8 cellular contexts compared by ENCODE assay signal in genomic region chr1:209674957-209675566, GRCh38. TPM values are rescaled to one million over a fixed set of nuclear protein-coding genes. Genes with fewer than 3 reads are reported as not detected.
A peak's percentile ranks its signal among the peaks of the same experiment; 100 is the strongest.
DNase-seq lines count a peak whose midpoint lies in the region; ATAC-seq, FAIRE-seq and TF ChIP-seq lines count a peak whose summit lies in the region.

Gene G0S2 (plus strand): TSS chr1:209675412. CDS start chr1:209675685, 273 bp downstream.

- CTCF ChIA-PET in PC-3 (lab: Charles Lee) (no interaction called here), GM12878 (lab: Yijun Ruan, JAX) (interaction anchor here (0.6 to 6.0 kb wide), 18 partner anchors 10 to 148 kb away, joined by 3 to 58 read pairs (median 4); partner anchors contain the start of genes LAMB3 and TRAF3IP3)

- TF ChIP-seq EP300 in GM12878 (IDR thresholded peaks at IDR 0.05; ENCODE audit: borderline replicate concordance in 1 of 2, control insufficient read depth in 1 of 2, low read depth in 2 of 2, low read length in 2 of 2) = no peak

- SMC1A ChIA-PET in GM12878 (lab: Charles Lee; ENCODE audit: uncharacterized antibody, unreplicated experiment) = interaction anchor here (0.7 to 10.1 kb wide), 13 partner anchors 10 to 113 kb away, joined by 3 to 261 read pairs (median 6); partner anchors contain the start of genes HSD11B1 and LAMB3

- H3K27ac ChIP-seq in PC-3 (ENCODE audit: low read length) = 0 out of 2 replicates have a peak within 1 kb of the TSS, but pooled peaks have one; percentile 0
- no peak within 1 kb of the TSS for H3K27ac ChIP-seq in GM12878 (ENCODE audit: control insufficient read depth, insufficient read depth)
- peak within 1 kb of the TSS; percentile 14 for H3K27ac ChIP-seq in hepatocyte
- peak within 1 kb of the TSS; percentile 32 to 35 for H3K27ac ChIP-seq in prostate gland

- no peak for DNase-seq in GM12864 (ENCODE audit: low read depth)
- DNase-seq in PC-3 = peak; percentile 96
- no peak for DNase-seq in GM12878 (ENCODE audit: low read depth, low spot score)
- DNase-seq in hepatocyte (ENCODE audit: low spot score) = peak; percentile 70
- DNase-seq in prostate gland (ENCODE audit: low spot score) = peak; percentile 39
- no peak for DNase-seq in putamen (ENCODE audit: low spot score)

- H4K20me1 ChIP-seq in PC-3 (ENCODE audit: low read length) (peaks cover 6% of the 10 kb centered on the region; the same call in 1 of the 2 replicates), GM12878 (ENCODE audit: control insufficient read depth, insufficient read depth) (no peaks in the 10 kb centered on the region; the same call in 1 of the 2 replicates), hepatocyte (ENCODE audit: insufficient read depth, poor library complexity, severe bottlenecking) (no peaks in the 10 kb centered on the region)

- intact Hi-C loops in PC-3 (cut with micrococcal nuclease) (loop anchor here (1.0 kb wide), 1 partner anchor 16 kb away; no protein-coding TSS in a partner anchor), GM12878 (cut with micrococcal nuclease; ENCODE audit: unreplicated experiment) (loop anchor here (10.0 kb wide), 1 partner anchor 1850 kb away; no protein-coding TSS in a partner anchor), prostate gland (cut with DNase I) (no loop called here)

- H3K36me3 ChIP-seq in PC-3 (ENCODE audit: low read depth, low read length) (no peaks in the 10 kb centered on the region), GM12878 (ENCODE audit: control insufficient read depth in 2 of 2, insufficient read depth in 2 of 2, low read length in 1 of 2) (no peaks in the 10 kb centered on the region), hepatocyte (replicated peaks; ENCODE audit: insufficient read depth, low read depth) (no peaks in the 10 kb centered on the region), prostate gland (no peaks in the 10 kb centered on the region)

- H3K4me2 ChIP-seq in PC-3 (ENCODE audit: low read length) = peak within 1 kb of the TSS; percentile 84
- H3K4me2 ChIP-seq in GM12878 (ENCODE audit: control insufficient read depth, insufficient read depth) = peak within 1 kb of the TSS; percentile 70
- peak within 1 kb of the TSS; percentile 94 for H3K4me2 ChIP-seq in hepatocyte

- TF ChIP-seq CTCF in GM12864 (IDR thresholded peaks at IDR 0.05; ENCODE audit: low read depth, low read length, missing control alignments) (no peak), PC-3 (conservative IDR thresholded peaks at IDR 0.05; ENCODE audit: low read depth, low read length) (no peak), GM12878 (IDR thresholded peaks at IDR 0.05 in 2 of 3, conservative IDR thresholded peaks at IDR 0.05 in 1 of 3; ENCODE audit: control insufficient read depth in 2 of 3, extremely low read depth in 1 of 3, insufficient read depth in 1 of 3, low read depth in 3 of 3, low read length in 3 of 3) (no peak), hepatocyte (IDR thresholded peaks at IDR 0.05; ENCODE audit: poor library complexity) (no peak), prostate gland (IDR thresholded peaks at IDR 0.05) (peak in 1 of 4 experiments; percentile 3)

- H3K4me3 ChIP-seq in GM12864 (ENCODE audit: low read depth, low read length) (peak within 1 kb of the TSS; percentile 22), PC-3 (ENCODE audit: low read length) (peak within 1 kb of the TSS; percentile 71), GM12878 (no peak within 1 kb of the TSS), hepatocyte (peak within 1 kb of the TSS; percentile 37), prostate gland (peak within 1 kb of the TSS; percentile 40)

- in situ Hi-C loops in GM12878 (cut with MboI) = no loop called here

- H3K9me3 ChIP-seq in PC-3 (ENCODE audit: low read length) (no peaks in the 10 kb centered on the region), GM12878 (replicated peaks; ENCODE audit: control insufficient read depth, insufficient read depth, low read length) (no peaks in the 10 kb centered on the region), hepatocyte (ENCODE audit: low read depth) (no peaks in the 10 kb centered on the region), prostate gland (no peaks in the 10 kb centered on the region)

- H3K9ac ChIP-seq in PC-3 (ENCODE audit: low read length) = peak within 1 kb of the TSS; percentile 37
- H3K9ac ChIP-seq in GM12878 (ENCODE audit: control insufficient read depth, insufficient read depth, low read length) = no peak within 1 kb of the TSS

- H3F3A ChIP-seq in PC-3 (ENCODE audit: low read length, unreplicated experiment) = no peaks in the 10 kb centered on the region

- POLR2A ChIA-PET in PC-3 (lab: Charles Lee; ENCODE audit: unreplicated experiment) = interaction anchor here (0.7 to 2.4 kb wide), 6 partner anchors 18 to 92 kb away, joined by 3 to 19 read pairs (median 8); partner anchors contain the start of genes CAMK1G and LAMB3
- POLR2A ChIA-PET in GM12878 (lab: Charles Lee) = interaction anchor here (0.8 to 6.2 kb wide), 13 partner anchors 10 to 94 kb away, joined by 3 to 95 read pairs (median 6); partner anchors contain the start of genes LAMB3 and TRAF3IP3

- whole genome bisulfite sequencing in GM12878 (ENCODE audit: insufficient coverage, insufficient replicate concordance, low lambda C conversion rate, missing lambda C conversion rate) = 10% methylated on average over 41 of the region's 47 CpGs
- WGBS in hepatocyte (ENCODE audit: low lambda C conversion rate, missing lambda C conversion rate) = 3% methylated on average over 40 of the region's 47 CpGs
- WGBS in prostate gland = 3% methylated on average over 37 of the region's 47 CpGs

- H3K27me3 ChIP-seq in PC-3 (ENCODE audit: low read length) (no peaks in the 10 kb centered on the region), GM12878 (replicated peaks in 1 of 2; ENCODE audit: control insufficient read depth in 2 of 2, insufficient read depth in 2 of 2, low read length in 1 of 2) (peaks cover 0 to 3% of the 10 kb centered on the region in 2 experiments; a peak in 3 of 4 replicates), hepatocyte (peaks cover 30% of the 10 kb centered on the region), prostate gland (replicated peaks; ENCODE audit: insufficient read depth) (no peaks in the 10 kb centered on the region)

- H3K4me1 ChIP-seq in PC-3 (ENCODE audit: insufficient read depth, low read length) (peaks cover 55% of the 10 kb centered on the region), GM12878 (ENCODE audit: control insufficient read depth, insufficient read depth, low read length) (peaks cover 18% of the 10 kb centered on the region), hepatocyte (ENCODE audit: insufficient read depth) (peaks cover 28% of the 10 kb centered on the region), prostate gland (replicated peaks) (no peaks in the 10 kb centered on the region)

- H3K79me2 ChIP-seq in PC-3 (ENCODE audit: low read length) = peaks cover 41% of the 10 kb centered on the region
- H3K79me2 ChIP-seq in GM12878 (ENCODE audit: control insufficient read depth, insufficient read depth, low read length) = no peaks in the 10 kb centered on the region
- H3K79me2 ChIP-seq in hepatocyte = no peaks in the 10 kb centered on the region

- RAD21 ChIA-PET in GM12878 (lab: Charles Lee; ENCODE audit: unreplicated experiment) = interaction anchor here (0.7 to 7.1 kb wide), 12 partner anchors 9 to 94 kb away, joined by 3 to 195 read pairs (median 4); partner anchors contain the start of gene LAMB3

- H2AFZ ChIP-seq in PC-3 (ENCODE audit: low read length) (peak within 1 kb of the TSS; percentile 86), GM12878 (ENCODE audit: control insufficient read depth, low read depth, low read length) (peak within 1 kb of the TSS; percentile 33; the same call in 1 of the 2 replicates), hepatocyte (peak within 1 kb of the TSS; percentile 61)

- TF ChIP-seq POLR2A in GM12878 (IDR thresholded peaks at IDR 0.05; ENCODE audit: low read depth, low read length) (no peak), prostate gland (IDR thresholded peaks at IDR 0.05) (peak; percentile 48)

- no peaks in the 10 kb centered on the region for H3K9me2 ChIP-seq in PC-3 (replicated peaks; ENCODE audit: low read length)
- no peaks in the 10 kb centered on the region for H3K9me2 ChIP-seq in hepatocyte (replicated peaks; ENCODE audit: insufficient read depth)

- BruUV-seq in PC-3 (replicated peaks; lab: Mats Ljungman, UMichigan) (no TSS peak), GM12878 (replicated peaks; lab: Mats Ljungman, UMichigan) (no TSS peak)

- no peak for TF ChIP-seq RAD21 in GM12878 (IDR thresholded peaks at IDR 0.05; ENCODE audit: insufficient read depth, low read depth, low read length)

- FAIRE-seq in GM12878 (lab: Jason Lieb, UNC) = no peak

- peak; percentile 75 for ATAC-seq in PC-3
- ATAC-seq in GM12878 = peak; percentile 55
- ATAC-seq in HG02571 (IDR thresholded peaks at IDR 0.05; ENCODE audit: unreplicated experiment) = no peak
- no peak for ATAC-seq in HG02981 (IDR thresholded peaks at IDR 0.05; ENCODE audit: unreplicated experiment)

RNA-seq across cellular contexts. Expression of gene G0S2, which starts in this region (rescaled TPM):
- total RNA-seq in PC-3 (2014; rRNA removed) (620 and 723 TPM in 2 replicates), GM12878 (2014; rRNA removed) (0.22 and 0.34 TPM in 2 replicates), GM12878 (2014; rRNA removed; fragmentation: Illumina TruSeq; extraction: Trizol) (0.18 TPM in 1 of 2 replicates, not detected in the other), GM12878 (2021) (0.24 and 0.51 TPM in 2 replicates), hepatocyte (37.0 and 38.3 TPM in 2 replicates), prostate gland (10 to 100 TPM; 13.3 to 46.4 TPM)
- 0.69 TPM in 1 of 2 replicates, not detected in the other for total RNA-seq in GM12878 (2013; cell fraction: nucleolus; rRNA removed)
- polyA plus RNA-seq in GM12878 (2011; ENCODE audit: low read depth) = not detected
- polyA plus RNA-seq in GM12878 (2011; rRNA removed) (0.13 and 0.26 TPM in 2 replicates), GM12878 (2014; fragmentation: Illumina TruSeq; extraction: Trizol) (0.13 TPM in 1 of 2 replicates, not detected in the other), GM12878 (2014; fragmentation: Nextera tagmentation; extraction: Ambion mirVana) (under 1 TPM; 0.07 to 0.08 TPM), GM12878 (2014; rRNA removed) (0.26 TPM in 1 of 2 replicates, not detected in the other), GM12878 (2016; fragmentation: Nextera tagmentation; extraction: Ambion mirVana) (under 1 TPM; 0.20 to 0.48 TPM), hepatocyte (31.5 and 32.2 TPM in 2 replicates)
- polyA plus RNA-seq in GM12878 (2011; cell fraction: cytosol; rRNA removed) = 0.31 and 0.32 TPM in 2 replicates
- 0.18 TPM in 1 of 2 replicates, not detected in the other for polyA plus RNA-seq in GM12878 (2011; cell fraction: nucleus; rRNA removed)
- 1.2 and 3.6 TPM in 2 replicates for polyA plus RNA-seq in GM12878 (2012)
- not detected in 2 replicates for polyA minus RNA-seq in GM12878 (2011; rRNA and poly(A)+ RNA removed)
- polyA minus RNA-seq in GM12878 (2011; cell fraction: cytosol; rRNA and poly(A)+ RNA removed) = not detected in 2 replicates
- not detected in 2 replicates for polyA minus RNA-seq in GM12878 (2011; cell fraction: nucleus; rRNA and poly(A)+ RNA removed)

Comparison
In these comparisons a context has a peak if more than half of its experiments do, and no peak if none do; other contexts are left out.
1. RNA of gene G0S2 (total RNA-seq): 620 to 723 TPM in PC-3; 13.3 to 46.4 TPM in prostate gland, 37.0 to 38.3 TPM in hepatocyte and 0.18 to 0.69 TPM in GM12878; every median in the first group is over 10 times any median in the second.
2. DNase-seq: peak in PC-3 (single experiment), hepatocyte (single experiment) and prostate gland (single experiment); none in GM12864 (single experiment), GM12878 (single experiment) and putamen (single experiment).
3. ATAC-seq: peak in PC-3 (single experiment) and GM12878 (single experiment); none in HG02571 (single experiment) and HG02981 (single experiment).
4. H2AFZ ChIP-seq: peak in every context shown above with its lines; median percentile 86 in PC-3; 61 in hepatocyte; 33 in GM12878.
5. Peak in every context shown above with its lines, with median percentiles within 50 percentile points of each other: H3K4me2 ChIP-seq.